23 cellular contexts compared by ENCODE assay signal in the genomic region with DNA sequence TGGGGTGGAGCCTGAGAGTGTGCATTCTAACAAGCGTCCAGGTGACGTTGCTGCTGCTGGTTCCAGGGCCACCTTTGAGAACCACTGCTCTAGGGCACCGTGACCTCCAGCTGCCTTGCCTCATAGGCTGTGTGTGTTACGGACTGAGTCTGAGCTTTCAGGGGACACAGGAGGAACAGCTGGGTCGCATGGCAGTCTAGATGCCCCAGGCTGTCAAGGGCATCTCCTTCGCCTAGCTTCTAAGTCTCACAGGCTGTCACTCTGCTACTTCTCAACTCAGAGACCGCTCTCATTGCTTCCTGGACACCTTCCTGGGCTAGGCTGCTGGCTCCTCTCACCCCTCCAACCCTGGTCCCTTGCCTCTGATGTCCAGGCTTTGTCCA. TPM values are rescaled to one million over a fixed set of nuclear protein-coding genes. Genes with fewer than 3 reads are reported as not detected.
DNase-seq lines count a peak whose midpoint lies in the region; ATAC-seq lines count a peak whose summit lies in the region.
"Had no signal": no experiment of that assay in that cellular context is flagged by ENCODE, and none has a peak within 500 bp of the region (broad histone marks: within the 10 kb centered on the region; RNA-seq: fewer than 3 reads in every experiment).

No MANE protein-coding gene starts in this region.

- ATAC-seq in stimulated activated naive CD8-positive, alpha-beta T cell treated with anti-CD3 and anti-CD28 coated beads, Interleukin-15, Interleukin-2, amounts not matched to agents 100 U/mL and 50 U/mL, for 24 hours: no peak
- ATAC-seq in activated naive CD8-positive, alpha-beta T cell treated with anti-CD3 and anti-CD28 coated beads, Interleukin-2, amount 50 U/mL, for 24 hours: no peak
- no peak for ATAC-seq in naive thymus-derived CD8-positive, alpha-beta T cell
- ATAC-seq: HepG2 had no signal

- H3K4me3 Mint-ChIP-seq in stimulated activated naive CD8-positive, alpha-beta T cell treated with anti-CD3 and anti-CD28 coated beads, Interleukin-15, Interleukin-2, amounts not matched to agents 100 ng/mL and 50 ng/mL, for 24 hours: no peak overlapping the region
- H3K4me3 Mint-ChIP-seq in activated naive CD8-positive, alpha-beta T cell treated with anti-CD3 and anti-CD28 coated beads, Interleukin-2, amount 50 U/mL, for 24 hours: no peak overlapping the region
- peak overlapping the region in 7 of 10 donors; percentile 40 to 84 (median 66) for H3K4me3 Mint-ChIP-seq in naive thymus-derived CD8-positive, alpha-beta T cell

- no peaks in the 10 kb centered on the region for H3K36me3 Mint-ChIP-seq in stimulated activated naive CD8-positive, alpha-beta T cell treated with anti-CD3 and anti-CD28 coated beads, Interleukin-15, Interleukin-2, amounts not matched to agents 100 ng/mL and 50 ng/mL, for 24 hours (ENCODE audit: low read depth)
- no peaks in the 10 kb centered on the region for H3K36me3 Mint-ChIP-seq in activated naive CD8-positive, alpha-beta T cell treated with anti-CD3 and anti-CD28 coated beads, Interleukin-2, amount 50 U/mL, for 24 hours (ENCODE audit: low read depth)
- H3K36me3 Mint-ChIP-seq in naive thymus-derived CD8-positive, alpha-beta T cell: no peaks in the 10 kb centered on the region

- no peaks in the 10 kb centered on the region for H3K9me3 Mint-ChIP-seq in stimulated activated naive CD8-positive, alpha-beta T cell treated with anti-CD3 and anti-CD28 coated beads, Interleukin-15, Interleukin-2, amounts not matched to agents 100 ng/mL and 50 ng/mL, for 24 hours
- H3K9me3 Mint-ChIP-seq in activated naive CD8-positive, alpha-beta T cell treated with anti-CD3 and anti-CD28 coated beads, Interleukin-2, amount 50 U/mL, for 24 hours: no peaks in the 10 kb centered on the region
- no peaks in the 10 kb centered on the region for H3K9me3 Mint-ChIP-seq in naive thymus-derived CD8-positive, alpha-beta T cell

- POLR2A ChIA-PET in naive thymus-derived CD8-positive, alpha-beta T cell (lab: Charles Lee): interaction anchor here (1.0 to 12.6 kb wide), 8 partner anchors 9 to 31 kb away, joined by 3 to 100 read pairs (median 4); no protein-coding TSS in a partner anchor

- peak overlapping the region; percentile 42 for H3K27ac Mint-ChIP-seq in stimulated activated naive CD8-positive, alpha-beta T cell treated with anti-CD3 and anti-CD28 coated beads, Interleukin-15, Interleukin-2, amounts not matched to agents 100 ng/mL and 50 ng/mL, for 24 hours
- H3K27ac Mint-ChIP-seq in activated naive CD8-positive, alpha-beta T cell treated with anti-CD3 and anti-CD28 coated beads, Interleukin-2, amount 50 U/mL, for 24 hours: peak overlapping the region; percentile 53
- H3K27ac Mint-ChIP-seq in naive thymus-derived CD8-positive, alpha-beta T cell: peak overlapping the region; percentile 90 to 100 (median 96)

- no peaks in the 10 kb centered on the region for H3K27me3 Mint-ChIP-seq in stimulated activated naive CD8-positive, alpha-beta T cell treated with anti-CD3 and anti-CD28 coated beads, Interleukin-15, Interleukin-2, amounts not matched to agents 100 ng/mL and 50 ng/mL, for 24 hours
- H3K27me3 Mint-ChIP-seq in activated naive CD8-positive, alpha-beta T cell treated with anti-CD3 and anti-CD28 coated beads, Interleukin-2, amount 50 U/mL, for 24 hours: no peaks in the 10 kb centered on the region
- no peaks in the 10 kb centered on the region for H3K27me3 Mint-ChIP-seq in naive thymus-derived CD8-positive, alpha-beta T cell

- peaks cover 69% of the 10 kb centered on the region for H3K4me1 Mint-ChIP-seq in stimulated activated naive CD8-positive, alpha-beta T cell treated with anti-CD3 and anti-CD28 coated beads, Interleukin-15, Interleukin-2, amounts not matched to agents 100 ng/mL and 50 ng/mL, for 24 hours (ENCODE audit: low read depth)
- H3K4me1 Mint-ChIP-seq in activated naive CD8-positive, alpha-beta T cell treated with anti-CD3 and anti-CD28 coated beads, Interleukin-2, amount 50 U/mL, for 24 hours: peaks cover 69% of the 10 kb centered on the region
- peaks cover 48 to 82% (median 78%) of the 10 kb centered on the region in 4 donors for H3K4me1 Mint-ChIP-seq in naive thymus-derived CD8-positive, alpha-beta T cell

- DNase-seq in stimulated activated naive CD8-positive, alpha-beta T cell treated with anti-CD3 and anti-CD28 coated beads, Interleukin-15, Interleukin-2, amounts not matched to agents 100 U/mL and 50 U/mL, for 24 hours: no peak
- DNase-seq in activated naive CD8-positive, alpha-beta T cell treated with anti-CD3 and anti-CD28 coated beads, Interleukin-2, amount 50 U/mL, for 24 hours: no peak
- DNase-seq in naive thymus-derived CD8-positive, alpha-beta T cell: no peak
- DNase-seq in LoVo (ENCODE audit: low spot score) (no peak), OCI-M2 (lab: John Stamatoyannopoulos, UW; ENCODE audit: unreplicated experiment) (no peak)
- no peak for DNase-seq in stimulated activated CD4-positive, alpha-beta T cell treated with anti-CD3 and anti-CD28 coated beads, Interleukin-2, amount 100 ng/mL, for 48 hours
- DNase-seq: BE2C, Caco-2, DMS 273 treated with DMSO at 0.1 percent for 48 hours, DMS79 treated with DMSO at 0.1 percent for 48 hours, KBM-7, NCI-H1092, NCI-H1436, NCI-H187 treated with DMSO at 0.1 percent for 48 hours, NCI-H2107, NCI-H446 treated with DMSO at 0.1 percent for 48 hours, NCI-H69, SJCRH30 had no signal

RNA-seq across cellular contexts. Expression of gene KRT73, which starts 1.0 kb away (rescaled TPM):
- 1 to 10 TPM; 8.5 to 10.0 TPM for total RNA-seq in naive thymus-derived CD8-positive, alpha-beta T cell
- polyA plus RNA-seq in naive thymus-derived CD8-positive, alpha-beta T cell: 10 to 100 TPM in 1 of 3 donors, 1 to 10 TPM in 1, under 1 TPM in 1; 0.72 to 10.0 (median 1.8) TPM
- total RNA-seq: A673, Caco-2, H4, HepG2, HT-29, SJCRH30 had no signal
- polyA plus RNA-seq: HepG2 had no signal

RNA-seq across cellular contexts. Expression of gene KRT72, which starts 16.1 kb away (rescaled TPM):
- 10 to 100 TPM; 11.4 to 11.6 TPM for total RNA-seq in naive thymus-derived CD8-positive, alpha-beta T cell
- under 1 TPM in 2 of 3 donors, not detected in 1; 0.12 to 0.46 TPM for polyA plus RNA-seq in naive thymus-derived CD8-positive, alpha-beta T cell
- total RNA-seq: A673, Caco-2, H4, HepG2, HT-29, SJCRH30 had no signal
- polyA plus RNA-seq: HepG2 had no signal

RNA-seq across cellular contexts. Expression of gene KRT2, which starts 34.6 kb away (rescaled TPM):
- under 1 TPM; 0.62 to 0.77 TPM for total RNA-seq in naive thymus-derived CD8-positive, alpha-beta T cell
- 1 to 10 TPM; 1.1 to 3.4 (median 1.2) TPM for polyA plus RNA-seq in naive thymus-derived CD8-positive, alpha-beta T cell
- total RNA-seq: A673, Caco-2, HepG2, HT-29, SJCRH30 had no signal
- polyA plus RNA-seq: HepG2 had no signal

RNA-seq across cellular contexts. Expression of gene KRT74, which starts 43.8 kb away (rescaled TPM):
- total RNA-seq in naive thymus-derived CD8-positive, alpha-beta T cell: under 1 TPM in 1 of 2 experiments, not detected in 1; 0.26 TPM
- not detected for polyA plus RNA-seq in naive thymus-derived CD8-positive, alpha-beta T cell
- total RNA-seq: A673, Caco-2, H4, HepG2, HT-29, SJCRH30 had no signal
- polyA plus RNA-seq: HepG2 had no signal

Comparison
In these comparisons a context has a peak if more than half of its experiments do, and no peak if none do; other contexts are left out.
1. H3K27ac Mint-ChIP-seq: peak in every context shown above with its lines; median percentile 96 in naive thymus-derived CD8-positive, alpha-beta T cell; 53 in activated naive CD8-positive, alpha-beta T cell treated with anti-CD3 and anti-CD28 coated beads, Interleukin-2, amount 50 U/mL, for 24 hours; 42 in stimulated activated naive CD8-positive, alpha-beta T cell treated with anti-CD3 and anti-CD28 coated beads, Interleukin-15, Interleukin-2, amounts not matched to agents 100 ng/mL and 50 ng/mL, for 24 hours.
2. H3K4me3 Mint-ChIP-seq: peak in naive thymus-derived CD8-positive, alpha-beta T cell (7 of 10); none in stimulated activated naive CD8-positive, alpha-beta T cell treated with anti-CD3 and anti-CD28 coated beads, Interleukin-15, Interleukin-2, amounts not matched to agents 100 ng/mL and 50 ng/mL, for 24 hours (single experiment) and activated naive CD8-positive, alpha-beta T cell treated with anti-CD3 and anti-CD28 coated beads, Interleukin-2, amount 50 U/mL, for 24 hours (single experiment).